Comparison of ENCODE assay signal across 17 cellular contexts in genomic region chr1:104932030-104932915, GRCh38.
DNase-seq lines count a peak whose midpoint lies in the region; ATAC-seq and TF ChIP-seq lines count a peak whose summit lies in the region.
"Had no signal": no experiment of that assay in that cellular context is flagged by ENCODE, and none has a peak within 500 bp of the region (broad histone marks: within the 10 kb centered on the region; RNA-seq: fewer than 3 reads in every experiment).

No MANE protein-coding gene starts in this region.

- intact Hi-C loops in upper lobe of right lung (cut with DNase I) = no loop called here

- TF ChIP-seq CTCF in NB4 (IDR thresholded peaks at IDR 0.05; ENCODE audit: low read depth, low read length) (no peak), upper lobe of right lung (IDR thresholded peaks at IDR 0.05) (no peak), progenitor cell of endocrine pancreas (IDR thresholded peaks at IDR 0.05; ENCODE audit: unreplicated experiment) (no peak)

- H3K4me1 ChIP-seq in upper lobe of right lung = no peaks in the 10 kb centered on the region

- H3K4me1 Mint-ChIP-seq in progenitor cell of endocrine pancreas (ENCODE audit: low read depth) = no peaks in the 10 kb centered on the region
- H3K4me1 Mint-ChIP-seq: activated CD8-positive, alpha-beta memory T cell treated with anti-CD3 and anti-CD28 coated beads, Interleukin-2, amount 10 ng/mL, durations not matched to agents 7 days and 5 days had no signal

- peak; percentile 80 for ATAC-seq in GM18907 (IDR thresholded peaks at IDR 0.05; ENCODE audit: unreplicated experiment)
- ATAC-seq in HG02759 (IDR thresholded peaks at IDR 0.05; ENCODE audit: unreplicated experiment) = peak; percentile 53
- peak; percentile 44 for ATAC-seq in upper lobe of right lung
- ATAC-seq: activated CD8-positive, alpha-beta memory T cell treated with anti-CD3 and anti-CD28 coated beads, Interleukin-2, amount 10 ng/mL, durations not matched to agents 7 days and 5 days; HCT116; SK-N-SH treated with all-trans-retinoic acid at 6 μM for 48 hours had no signal

- no peak overlapping the region for H3K27ac Mint-ChIP-seq in progenitor cell of endocrine pancreas
- H3K27ac Mint-ChIP-seq: activated CD8-positive, alpha-beta memory T cell treated with anti-CD3 and anti-CD28 coated beads, Interleukin-2, amount 10 ng/mL, durations not matched to agents 7 days and 5 days had no signal

- no peaks in the 10 kb centered on the region for H3K27me3 Mint-ChIP-seq in progenitor cell of endocrine pancreas
- H3K27me3 Mint-ChIP-seq: activated CD8-positive, alpha-beta memory T cell treated with anti-CD3 and anti-CD28 coated beads, Interleukin-2, amount 10 ng/mL, durations not matched to agents 7 days and 5 days had no signal

- TF ChIP-seq POLR2A in NB4 (IDR thresholded peaks at IDR 0.05; ENCODE audit: extremely low read depth, insufficient read length) = no peak

- no peaks in the 10 kb centered on the region for H3K36me3 Mint-ChIP-seq in progenitor cell of endocrine pancreas (ENCODE audit: insufficient read depth)
- H3K36me3 Mint-ChIP-seq: activated CD8-positive, alpha-beta memory T cell treated with anti-CD3 and anti-CD28 coated beads, Interleukin-2, amount 10 ng/mL, durations not matched to agents 7 days and 5 days had no signal

- no peak overlapping the region for H3K27ac ChIP-seq in upper lobe of right lung

- DNase-seq in NB4 (ENCODE audit: low read depth) (peak; percentile 50), upper lobe of right lung (no peak), dedifferentiated amniotic fluid mesenchymal stem cell (ENCODE audit: extremely low spot score) (no peak), retina (no peak), progenitor cell of endocrine pancreas (ENCODE audit: low spot score, unreplicated experiment) (no peak)
- DNase-seq: activated CD8-positive, alpha-beta memory T cell treated with anti-CD3 and anti-CD28 coated beads, Interleukin-2, amount 10 ng/mL, durations not matched to agents 7 days and 5 days; C1 segment of cervical spinal cord; cortex of kidney; DMS79; kidney; NCI-H1417 treated with DMSO at 0.1 percent for 48 hours; NCI-H510A had no signal

- H3K9me3 Mint-ChIP-seq in progenitor cell of endocrine pancreas (ENCODE audit: low read depth) = peaks cover 3% of the 10 kb centered on the region

- H3K36me3 ChIP-seq in upper lobe of right lung = no peaks in the 10 kb centered on the region

- H3K27me3 ChIP-seq in upper lobe of right lung = no peaks in the 10 kb centered on the region

- no peak overlapping the region for H3K4me3 Mint-ChIP-seq in progenitor cell of endocrine pancreas (ENCODE audit: low read depth)
- H3K4me3 Mint-ChIP-seq: activated CD8-positive, alpha-beta memory T cell treated with anti-CD3 and anti-CD28 coated beads, Interleukin-2, amount 10 ng/mL, durations not matched to agents 7 days and 5 days had no signal

- H3K4me3 ChIP-seq in NB4 (ENCODE audit: low read depth, low read length) = no peak overlapping the region
- no peak overlapping the region for H3K4me3 ChIP-seq in upper lobe of right lung
- H3K4me3 ChIP-seq: smooth muscle cell had no signal

- H3K9me3 ChIP-seq in upper lobe of right lung = no peaks in the 10 kb centered on the region
